Comparison of ENCODE assay signal across 19 cellular contexts in the genomic region with DNA sequence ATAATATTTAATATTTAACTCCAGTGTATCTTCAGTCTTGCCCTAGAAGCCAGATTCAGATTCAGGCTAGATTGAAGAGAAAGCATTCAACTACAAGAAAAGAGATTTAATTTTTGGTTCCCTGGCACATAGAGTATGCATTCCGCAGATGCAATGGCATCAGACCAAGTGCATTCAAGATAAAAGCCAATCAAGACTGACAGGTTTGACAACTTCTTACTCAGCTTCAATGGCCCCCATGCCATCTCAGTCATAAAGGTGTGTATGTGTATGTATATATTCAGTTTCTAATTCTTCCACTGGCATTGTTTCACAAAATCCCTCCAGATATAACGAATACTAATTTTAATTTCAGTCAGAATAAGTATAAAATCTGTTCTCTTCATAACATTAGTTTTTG.
"Had no signal": no experiment of that assay in that cellular context is flagged by ENCODE, and none has a peak within 500 bp of the region (broad histone marks: within the 10 kb centered on the region; RNA-seq: fewer than 3 reads in every experiment).

No MANE protein-coding gene starts in this region.

- DNase-seq: erythroblast; foreskin melanocyte; head of caudate nucleus; hippocampal formation; left colon; naive thymus-derived CD8-positive, alpha-beta T cell; nucleus accumbens; ovary; right cardiac atrium; stimulated activated CD4-positive, alpha-beta T cell treated with anti-CD3 and anti-CD28 coated beads, Interleukin-2, amount 100 ng/mL, for 48 hours; stimulated activated naive CD4-positive, alpha-beta T cell treated with Interleukin-2 at 50 U/mL for 16 hours; thyroid gland had no signal

- H3K9ac ChIP-seq: neural progenitor cell had no signal

- H3K27ac Mint-ChIP-seq: dendritic cell treated with granulocyte-macrophage colony-stimulating factor and Interleukin-4, amounts not matched to agents 40 ng/mL and 50 ng/mL, for 4 days; naive thymus-derived CD8-positive, alpha-beta T cell; neural progenitor cell; progenitor cell of endocrine pancreas; type B pancreatic cell had no signal

- H2AFZ ChIP-seq: neural progenitor cell had no signal

- H3K36me3 ChIP-seq: neural progenitor cell, ovary, suprapubic skin, thyroid gland had no signal

- H3K27ac ChIP-seq: neural progenitor cell, ovary, suprapubic skin, thyroid gland had no signal

- H3K9me3 Mint-ChIP-seq: neural progenitor cell had no signal

- H3K4me1 Mint-ChIP-seq: naive thymus-derived CD8-positive, alpha-beta T cell had no signal

- H3K4me3 Mint-ChIP-seq: dendritic cell treated with granulocyte-macrophage colony-stimulating factor and Interleukin-4, amounts not matched to agents 40 ng/mL and 50 ng/mL, for 4 days; naive thymus-derived CD8-positive, alpha-beta T cell; neural progenitor cell; type B pancreatic cell had no signal

- H3K27me3 ChIP-seq: neural progenitor cell, ovary, suprapubic skin, thyroid gland had no signal

- ATAC-seq: left colon; mucosa of descending colon; naive thymus-derived CD8-positive, alpha-beta T cell; right cardiac atrium had no signal

- H3K4me1 ChIP-seq: neural progenitor cell, thyroid gland had no signal

- H3K27me3 Mint-ChIP-seq: dendritic cell treated with granulocyte-macrophage colony-stimulating factor and Interleukin-4, amounts not matched to agents 40 ng/mL and 50 ng/mL, for 4 days; naive thymus-derived CD8-positive, alpha-beta T cell; type B pancreatic cell had no signal

- H3K4me3 ChIP-seq: mucosa of descending colon, neural progenitor cell, ovary, smooth muscle cell, suprapubic skin, thyroid gland had no signal

- H3K9me3 ChIP-seq: mucosa of descending colon, ovary, suprapubic skin, thyroid gland had no signal

- H3K4me2 ChIP-seq: neural progenitor cell, smooth muscle cell had no signal
